29 cellular contexts compared by ENCODE assay signal in the genomic region with DNA sequence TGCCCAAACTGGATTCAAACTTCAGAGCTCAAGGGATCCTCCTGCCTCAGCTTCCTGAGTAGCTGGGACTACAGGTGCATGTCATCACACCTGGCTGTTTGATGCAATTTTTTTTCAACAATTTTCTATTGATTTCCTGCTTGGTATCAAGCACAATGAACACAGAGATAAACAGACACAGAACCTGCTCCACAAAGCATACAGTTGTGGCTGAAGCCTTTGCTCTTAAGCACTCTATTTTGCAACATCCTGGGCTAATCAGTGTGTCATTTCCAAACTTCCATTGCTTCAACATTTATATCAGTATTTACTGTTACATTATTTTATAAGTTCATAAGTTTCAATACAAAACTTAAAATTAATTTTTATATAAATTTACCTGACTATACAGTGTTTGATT.
"Had no signal": no experiment of that assay in that cellular context is flagged by ENCODE, and none has a peak within 500 bp of the region (broad histone marks: within the 10 kb centered on the region; RNA-seq: fewer than 3 reads in every experiment).

No MANE protein-coding gene starts in this region.

- H3K9me3 ChIP-seq: ascending aorta, breast epithelium, esophagus muscularis mucosa, gastroesophageal sphincter, heart right ventricle had no signal

- H3K27me3 ChIP-seq: ascending aorta, breast epithelium, cardiac muscle cell, dorsolateral prefrontal cortex, esophagus muscularis mucosa, gastroesophageal sphincter, heart right ventricle, hepatocyte had no signal

- DNase-seq: activated B cell treated with CpG ODN at 0.5 μM for 24 hours; activated CD4-positive, alpha-beta T cell treated with anti-CD3 and anti-CD28 coated beads for 48 hours; activated CD4-positive, alpha-beta T cell treated with anti-CD3 and anti-CD28 coated beads, Interleukin-2, amount 50 U/mL, for 1 hour; activated CD4-positive, alpha-beta T cell treated with anti-CD3 and anti-CD28 coated beads, Interleukin-2, amount 50 U/mL, for 48 hours; activated CD8-positive, alpha-beta memory T cell treated with anti-CD3 and anti-CD28 coated beads for 24 hours; activated CD8-positive, alpha-beta T cell treated with anti-CD3 and anti-CD28 coated beads for 36 hours; activated effector memory CD4-positive, alpha-beta T cell treated with Interleukin-2 at 50 U/mL for 16 hours; activated gamma-delta T cell treated with Interleukin-2 at 50 U/mL for 16 hours; activated naive CD4-positive, alpha-beta T cell treated with Interleukin-2 at 50 U/mL for 16 hours; activated naive CD8-positive, alpha-beta T cell treated with anti-CD3 and anti-CD28 coated beads, Interleukin-2, amount 10 ng/mL, durations not matched to agents 7 days and 5 days; activated T-cell treated with anti-CD3 and anti-CD28 coated beads, Interleukin-2, amount 50 U/mL, for 4 hours; dorsolateral prefrontal cortex; effector memory CD4-positive, alpha-beta T cell; endodermal cell; foreskin keratinocyte; heart right ventricle; T-helper 17 cell; T1000; WERI-Rb-1 had no signal

- H3K4me1 ChIP-seq: ascending aorta, breast epithelium, esophagus muscularis mucosa, foreskin keratinocyte, gastroesophageal sphincter, heart right ventricle had no signal

- H3K36me3 ChIP-seq: ascending aorta, breast epithelium, cardiac muscle cell, esophagus muscularis mucosa, gastroesophageal sphincter, heart right ventricle, WERI-Rb-1 had no signal

- H3K27ac ChIP-seq: ascending aorta, breast epithelium, cardiac muscle cell, coronary artery, dorsolateral prefrontal cortex, esophagus muscularis mucosa, foreskin keratinocyte, gastroesophageal sphincter, heart right ventricle, hepatocyte, WERI-Rb-1 had no signal

- ATAC-seq: activated CD4-positive, CD25-positive, alpha-beta regulatory T cell treated with anti-CD3 and anti-CD28 coated beads, Interleukin-2, amount 50 U/mL, for 24 hours; activated CD8-positive, alpha-beta T cell treated with anti-CD3 and anti-CD28 coated beads for 36 hours; activated naive CD4-positive, alpha-beta T cell treated with anti-CD3 and anti-CD28 coated beads, Interleukin-2, amount 50 U/mL, for 72 hours; activated T-cell treated with anti-CD3 and anti-CD28 coated beads, Interleukin-2, amount 50 U/mL, for 4 hours; activated T-helper 17 cell treated with anti-CD3 and anti-CD28 coated beads, Interleukin-2, amount 50 U/mL, for 72 hours; foreskin keratinocyte; gastroesophageal sphincter; heart right ventricle; T-helper 17 cell had no signal

- H3K4me3 ChIP-seq: ascending aorta, breast epithelium, cardiac muscle cell, coronary artery, dorsolateral prefrontal cortex, esophagus muscularis mucosa, gastroesophageal sphincter, heart right ventricle, hepatocyte had no signal
